In the genomic region with DNA sequence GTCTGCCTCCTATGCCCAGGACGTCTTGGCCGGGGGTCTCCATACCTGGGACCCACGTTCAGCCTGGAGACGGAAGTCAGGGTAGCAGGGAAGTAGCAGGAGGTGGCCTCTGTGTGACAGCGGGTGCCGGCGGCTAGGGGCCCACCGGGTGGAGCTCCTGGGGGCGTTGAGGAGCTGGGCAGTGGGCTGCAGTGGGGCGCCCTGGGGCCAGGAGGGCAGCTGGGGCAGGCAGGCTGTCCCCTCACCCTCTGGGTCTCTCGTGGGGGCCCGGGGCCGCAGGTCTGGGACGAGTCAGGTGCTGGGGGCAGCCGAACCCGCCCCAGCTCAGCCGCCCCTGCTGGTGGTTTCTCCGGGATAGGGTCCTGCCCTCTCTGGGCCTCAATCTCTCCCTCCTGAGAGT, we compare ENCODE assay signal across 24 cellular contexts. TPM values are rescaled to one million over a fixed set of nuclear protein-coding genes. Genes with fewer than 3 reads are reported as not detected.
"Had no signal": no experiment of that assay in that cellular context is flagged by ENCODE, and none has a peak within 500 bp of the region (broad histone marks: within the 10 kb centered on the region; RNA-seq: fewer than 3 reads in every experiment).

No MANE protein-coding gene starts in this region.

- H3K36me3 ChIP-seq: MG63, SJCRH30 had no signal

- H3K4me1 ChIP-seq: SJCRH30 had no signal

- FAIRE-seq: HTR-8/SVneo, RCC 7860 had no signal

- H3K27ac ChIP-seq: HL-60, SJCRH30 had no signal

- ATAC-seq: Right ventricle myocardium inferior, SK-N-SH treated with all-trans-retinoic acid at 6 μM for 48 hours had no signal

- DNase-seq: KBM-7, MG63, NCI-H1092, NCI-H1105 treated with DMSO at 0.1 percent for 48 hours, NCI-H1417 treated with DMSO at 0.1 percent for 48 hours, NCI-H146, NCI-H1694 treated with DMSO at 0.1 percent for 48 hours, NCI-H1930, NCI-H2081, NCI-H2107, NCI-H2227 treated with DMSO at 0.1 percent for 48 hours, NCI-H510A, NCI-H524 treated with DMSO at 0.1 percent for 48 hours, NCI-H69, NCI-H774, RPMI8226, SHP77 treated with DMSO at 0.1 percent for 48 hours, SJCRH30 had no signal

- H3K4me3 ChIP-seq: MG63, SJCRH30 had no signal

- H3K27me3 ChIP-seq: MG63 had no signal

RNA-seq across cellular contexts. Expression of a gene that starts 49.0 kb away (rescaled TPM):
- total RNA-seq: LHCN-M2 had no signal
